ENCODE assay signal across 8 cellular contexts in genomic region chr22:38572065-38572464, GRCh38. TPM values are rescaled to one million over a fixed set of nuclear protein-coding genes. Genes with fewer than 3 reads are reported as not detected.
A peak's percentile ranks its signal among the peaks of the same experiment; 100 is the strongest.
DNase-seq lines count a peak whose midpoint lies in the region; ATAC-seq and TF ChIP-seq lines count a peak whose summit lies in the region.

No MANE protein-coding gene starts in this region.

- no peak for ATAC-seq in GM21576 (IDR thresholded peaks at IDR 0.05; ENCODE audit: unreplicated experiment)
- no peak for ATAC-seq in HG02885 (IDR thresholded peaks at IDR 0.05; ENCODE audit: poor library complexity, unreplicated experiment)

- H3K4me3 ChIP-seq in fibroblast of villous mesenchyme (ENCODE audit: low read depth, low read length) = no peak overlapping the region

- peak; percentile 52 for TF ChIP-seq CTCF in fibroblast of villous mesenchyme (IDR thresholded peaks at IDR 0.05; ENCODE audit: insufficient read depth, low read depth, low read length)

- DNase-seq in activated gamma-delta T cell treated with Interleukin-2 at 50 U/mL for 16 hours = peak; percentile 19
- no peak for DNase-seq in activated gamma-delta T cell (lab: John Stamatoyannopoulos, UW)
- peak; percentile 41 for DNase-seq in NCI-H1092 treated with DMSO at 0.1 percent for 48 hours (lab: John Stamatoyannopoulos, UW)
- peak; percentile 10 to 12 for DNase-seq in activated CD4-positive, alpha-beta T cell treated with anti-CD3 and anti-CD28 coated beads, Interleukin-2, amount 50 U/mL, for 4 hours
- peak; percentile 64 for DNase-seq in fibroblast of villous mesenchyme (ENCODE audit: low read depth)
- peak; percentile 56 for DNase-seq in putamen (ENCODE audit: low spot score)

RNA-seq across cellular contexts. Expression of gene DMC1, which starts 2.1 kb away (rescaled TPM):
- total RNA-seq in fibroblast of villous mesenchyme = 2.3 and 6.5 TPM in 2 replicates
